11 cellular contexts compared by ENCODE assay signal in genomic region chr1:40421694-40422384, GRCh38. TPM values are rescaled to one million over a fixed set of nuclear protein-coding genes. Genes with fewer than 3 reads are reported as not detected.
DNase-seq lines count a peak whose midpoint lies in the region; ATAC-seq and TF ChIP-seq lines count a peak whose summit lies in the region.
"Had no signal": no experiment of that assay in that cellular context is flagged by ENCODE, and none has a peak within 500 bp of the region (broad histone marks: within the 10 kb centered on the region; RNA-seq: fewer than 3 reads in every experiment).

No MANE protein-coding gene starts in this region.

- H4K20me1 ChIP-seq in hepatocyte (ENCODE audit: insufficient read depth, poor library complexity, severe bottlenecking) = no peaks in the 10 kb centered on the region

- H3K4me1 Mint-ChIP-seq in MCF 10A (ENCODE audit: insufficient read depth, unreplicated experiment) (peaks cover 9% of the 10 kb centered on the region), T-helper 17 cell (peaks cover 24% of the 10 kb centered on the region)

- H3K9me2 ChIP-seq in hepatocyte (replicated peaks; ENCODE audit: insufficient read depth) = no peaks in the 10 kb centered on the region

- H3K4me3 ChIP-seq in breast epithelium = no peak overlapping the region
- no peak overlapping the region for H3K4me3 ChIP-seq in hepatocyte
- H3K4me3 ChIP-seq in upper lobe of right lung = no peak overlapping the region

- H3K27me3 ChIP-seq in breast epithelium (no peaks in the 10 kb centered on the region), hepatocyte (no peaks in the 10 kb centered on the region), upper lobe of right lung (no peaks in the 10 kb centered on the region)

- 79% methylated on average over 8 of the region's 8 CpGs for WGBS in hepatocyte (ENCODE audit: low lambda C conversion rate, missing lambda C conversion rate)

- H3K9me3 ChIP-seq in breast epithelium (no peaks in the 10 kb centered on the region), T-helper 17 cell (ENCODE audit: control insufficient read depth, low read length, poor library complexity, severe bottlenecking) (no peaks in the 10 kb centered on the region), hepatocyte (ENCODE audit: low read depth) (no peaks in the 10 kb centered on the region), upper lobe of right lung (no peaks in the 10 kb centered on the region)

- no peak for TF ChIP-seq POLR2A in breast epithelium (IDR thresholded peaks at IDR 0.05)

- H3K27ac Mint-ChIP-seq in MCF 10A (ENCODE audit: low read depth, unreplicated experiment) = peak overlapping the region; percentile 44
- H3K27ac Mint-ChIP-seq in T-helper 17 cell = peak overlapping the region; percentile 82

- no peak for ATAC-seq in T-helper 17 cell
- peak; percentile 6 for ATAC-seq in upper lobe of right lung
- no peak for ATAC-seq in HG02610 (IDR thresholded peaks at IDR 0.05; ENCODE audit: unreplicated experiment)
- no peak for ATAC-seq in GM21390 (IDR thresholded peaks at IDR 0.05; ENCODE audit: unreplicated experiment)
- ATAC-seq: activated T-cell treated with anti-CD3 and anti-CD28 coated beads, Interleukin-2, amount 50 U/mL, for 4 hours; esophagus mucosa; natural killer cell had no signal

- TF ChIP-seq CTCF in MCF 10A (IDR thresholded peaks at IDR 0.05; ENCODE audit: unreplicated experiment) (no peak), breast epithelium (IDR thresholded peaks at IDR 0.05) (no peak), hepatocyte (IDR thresholded peaks at IDR 0.05; ENCODE audit: poor library complexity) (no peak), upper lobe of right lung (IDR thresholded peaks at IDR 0.05) (no peak)

- H3K79me2 ChIP-seq in hepatocyte = no peaks in the 10 kb centered on the region

- intact Hi-C loops in MCF 10A (cut with micrococcal nuclease) = no loop called here
- intact Hi-C loops in breast epithelium (cut with DNase I; ENCODE audit: low total_unique reads) = no loop called here
- intact Hi-C loops in upper lobe of right lung (cut with DNase I) = no loop called here

- POLR2A ChIA-PET in MCF 10A (lab: Yijun Ruan, JAX) = no interaction called here

- CTCF ChIA-PET in MCF 10A (lab: Yijun Ruan, JAX) = interaction anchor here (0.5 to 0.6 kb wide), 3 partner anchors 18 to 1094 kb away, joined by 3 read pairs; no protein-coding TSS in a partner anchor

- peak; percentile 77 for DNase-seq in MCF 10A (ENCODE audit: unreplicated experiment)
- no peak for DNase-seq in breast epithelium (ENCODE audit: low spot score in 2 of 2)
- no peak for DNase-seq in T-helper 17 cell
- DNase-seq in hepatocyte (ENCODE audit: low spot score) = peak; percentile 46
- no peak for DNase-seq in upper lobe of right lung
- no peak for DNase-seq in GM19238 (ENCODE audit: insufficient read length, low spot score)
- DNase-seq: activated T-cell treated with anti-CD3 and anti-CD28 coated beads, Interleukin-2, amount 50 U/mL, for 4 hours; natural killer cell had no signal

- H3K4me3 Mint-ChIP-seq in MCF 10A (ENCODE audit: unreplicated experiment) (no peak overlapping the region), T-helper 17 cell (peak overlapping the region; percentile 52)
- H3K4me3 Mint-ChIP-seq: activated T-cell treated with anti-CD3 and anti-CD28 coated beads, Interleukin-2, amount 50 U/mL, for 4 hours; natural killer cell had no signal

- H3K9me3 Mint-ChIP-seq in MCF 10A (ENCODE audit: unreplicated experiment) = no peaks in the 10 kb centered on the region
- H3K9me3 Mint-ChIP-seq: activated T-cell treated with anti-CD3 and anti-CD28 coated beads, Interleukin-2, amount 50 U/mL, for 4 hours; natural killer cell had no signal

- H3K27ac ChIP-seq in breast epithelium = no peak overlapping the region
- no peak overlapping the region for H3K27ac ChIP-seq in hepatocyte
- H3K27ac ChIP-seq in upper lobe of right lung = no peak overlapping the region

- H3K4me2 ChIP-seq in hepatocyte = no peak overlapping the region

- BruUV-seq in MCF 10A (replicated peaks; lab: Mats Ljungman, UMichigan) = no TSS peak

- H3K36me3 Mint-ChIP-seq in MCF 10A (ENCODE audit: insufficient read depth, unreplicated experiment) (peaks cover 36% of the 10 kb centered on the region), T-helper 17 cell (ENCODE audit: low read depth) (peaks cover 29% of the 10 kb centered on the region)

- H2AFZ ChIP-seq in hepatocyte = no peak overlapping the region

- H3K36me3 ChIP-seq in breast epithelium (no peaks in the 10 kb centered on the region), hepatocyte (replicated peaks; ENCODE audit: insufficient read depth, low read depth) (no peaks in the 10 kb centered on the region), upper lobe of right lung (peaks cover 34% of the 10 kb centered on the region)

- H3K27me3 Mint-ChIP-seq in MCF 10A (ENCODE audit: insufficient read depth, unreplicated experiment) (no peaks in the 10 kb centered on the region), T-helper 17 cell (no peaks in the 10 kb centered on the region)

- H3K4me1 ChIP-seq in breast epithelium (no peaks in the 10 kb centered on the region), hepatocyte (ENCODE audit: insufficient read depth) (no peaks in the 10 kb centered on the region), upper lobe of right lung (peaks cover 21% of the 10 kb centered on the region)

RNA-seq across cellular contexts. Expression of gene ZFP69B, which starts 28.4 kb away (rescaled TPM):
- total RNA-seq in MCF 10A (2022) = 6.0 and 8.9 TPM in 2 replicates
- 1 to 10 TPM in 2 of 3 donors, under 1 TPM in 1; 0.96 to 2.6 (median 1.2) TPM for total RNA-seq in breast epithelium
- total RNA-seq in T-helper 17 cell = 1 to 10 TPM; 2.1 to 2.8 TPM
- total RNA-seq in hepatocyte = 3.2 and 5.0 TPM in 2 replicates
- polyA plus RNA-seq in hepatocyte = 1.1 and 4.8 TPM in 2 replicates
- total RNA-seq in upper lobe of right lung = 1.3 TPM

RNA-seq across cellular contexts. Expression of gene SMAP2, which starts 48.3 kb away (rescaled TPM):
- total RNA-seq in MCF 10A (2022) (20.2 and 21.2 TPM in 2 replicates), breast epithelium (10 to 100 TPM; 27.2 to 64.2 (median 33.1) TPM), T-helper 17 cell (100 to 1,000 TPM; 155 to 169 TPM), hepatocyte (23.1 and 23.9 TPM in 2 replicates), upper lobe of right lung (55.3 TPM)
- polyA plus RNA-seq in hepatocyte = 22.9 and 25.0 TPM in 2 replicates

RNA-seq across cellular contexts. Expression of gene ZFP69, which starts 55.3 kb away (rescaled TPM):
- 1.8 and 2.2 TPM in 2 replicates for total RNA-seq in MCF 10A (2022)
- total RNA-seq in breast epithelium = 1 to 10 TPM; 2.2 to 4.8 (median 4.6) TPM
- 1 to 10 TPM; 3.1 to 3.4 TPM for total RNA-seq in T-helper 17 cell
- total RNA-seq in hepatocyte = 2.1 and 2.3 TPM in 2 replicates
- polyA plus RNA-seq in hepatocyte = 1.3 and 1.4 TPM in 2 replicates
- total RNA-seq in upper lobe of right lung = 2.8 TPM

Comparison
In these comparisons a context has a peak if more than half of its experiments do, and no peak if none do; other contexts are left out.
1. DNase-seq: peak in MCF 10A (single experiment) and hepatocyte (single experiment); none in breast epithelium (0 of 2), T-helper 17 cell (0 of 3), upper lobe of right lung (single experiment) and GM19238 (single experiment).